Comparison of ENCODE assay signal across 1 cellular context in the genomic region with DNA sequence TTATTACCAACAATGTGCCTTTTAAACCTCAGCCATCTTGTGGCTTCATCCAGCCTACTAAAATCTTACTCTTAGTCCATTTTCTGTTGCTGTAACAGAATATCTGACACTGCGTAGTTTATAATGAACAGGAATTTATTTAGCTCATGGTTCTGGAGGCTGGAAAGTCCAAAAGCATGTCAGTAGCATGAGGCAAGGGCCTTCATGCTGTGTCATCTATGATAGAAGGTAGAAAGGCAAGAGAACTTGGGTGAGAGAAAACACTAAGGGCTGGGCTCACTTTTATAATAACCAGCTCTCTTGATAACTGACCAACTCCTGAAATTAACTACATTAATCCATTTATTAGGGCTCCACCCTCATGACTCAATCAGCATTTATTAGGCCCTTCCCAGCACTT.
A peak's percentile ranks its signal among the peaks of the same experiment; 100 is the strongest.
TF ChIP-seq lines count a peak whose summit lies in the region.

No MANE protein-coding gene starts in this region.

TF ChIP-seq in HepG2, 621 proteins besides CTCF, POLR2A, EP300 and RAD21:
- TF ChIP-seq ZNF564 (CRISPR knock-in tag; IDR thresholded peaks at IDR 0.05): peak; percentile 96
- no peak for TF ChIP-seq ZNF563 (CRISPR knock-in tag; IDR thresholded peaks at IDR 0.05)
